ENCODE assay signal across 31 cellular contexts in the genomic region with DNA sequence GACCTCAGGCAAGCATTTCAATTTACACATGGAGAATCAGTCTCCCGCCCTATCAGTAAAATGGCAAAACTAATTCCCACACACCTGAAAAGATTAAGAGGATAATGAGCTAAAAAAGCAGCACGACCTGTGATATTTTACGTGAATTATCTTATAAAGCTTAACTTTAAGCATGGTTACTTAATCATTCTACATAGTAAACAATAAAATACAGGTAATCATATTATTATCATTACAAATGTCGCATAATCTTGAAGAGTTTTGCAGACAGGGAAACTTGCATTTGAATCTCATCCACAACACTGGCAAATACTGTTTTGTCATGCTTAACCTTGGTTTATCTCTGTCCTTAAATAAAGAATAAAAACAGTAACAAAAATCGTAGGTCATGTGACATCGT.
A peak's percentile ranks its signal among the peaks of the same experiment; 100 is the strongest.
DNase-seq lines count a peak whose midpoint lies in the region; ATAC-seq, FAIRE-seq and TF ChIP-seq lines count a peak whose summit lies in the region.
"Had no signal": no experiment of that assay in that cellular context is flagged by ENCODE, and none has a peak within 500 bp of the region (broad histone marks: within the 10 kb centered on the region; RNA-seq: fewer than 3 reads in every experiment).

No MANE protein-coding gene starts in this region.

- H3K27me3 ChIP-seq in HepG2 (ENCODE audit: control insufficient read depth in 1 of 2, insufficient read depth in 2 of 2, low read length in 2 of 2) = no peaks in the 10 kb centered on the region
- H3K27me3 ChIP-seq in right lobe of liver = no peaks in the 10 kb centered on the region
- no peaks in the 10 kb centered on the region for H3K27me3 ChIP-seq in K562 (ENCODE audit: control insufficient read depth in 2 of 2, insufficient read depth in 2 of 2, low read length in 2 of 2)
- H3K27me3 ChIP-seq: BE2C; BLaER1; BLaER1 treated with 17β-estradiol and CSF1 and Interleukin-3, amounts not matched to agents 10 nM and 100 nM had no signal

- in situ Hi-C loops in HepG2 (cut with HindIII; ENCODE audit: extremely low pct_ligation_motif_present, low pct_unique_long_range_greater_than_20kb) (no loop called here), K562 (cut with MboI) (no loop called here)

- ATAC-seq in HepG2 = no peak
- no peak for ATAC-seq in right lobe of liver
- no peak for ATAC-seq in K562
- ATAC-seq: A549; CD8-positive, alpha-beta T cell had no signal

- no peaks in the 10 kb centered on the region for H3K4me1 ChIP-seq in HepG2 (ENCODE audit: insufficient read depth, low read length)
- H3K4me1 ChIP-seq in right lobe of liver = no peaks in the 10 kb centered on the region
- H3K4me1 ChIP-seq in K562 (replicated peaks in 1 of 2; ENCODE audit: control insufficient read depth in 2 of 2, insufficient read depth in 2 of 2, low read length in 2 of 2) = no peaks in the 10 kb centered on the region
- H3K4me1 ChIP-seq: A549; BE2C; BLaER1; BLaER1 treated with 17β-estradiol and CSF1 and Interleukin-3, amounts not matched to agents 10 nM and 100 nM; Caco-2 had no signal

- H4K20me1 ChIP-seq in HepG2 (ENCODE audit: insufficient read depth, low read length) = no peaks in the 10 kb centered on the region
- no peaks in the 10 kb centered on the region for H4K20me1 ChIP-seq in K562 (replicated peaks; ENCODE audit: control insufficient read depth, insufficient read depth, low read length)
- H4K20me1 ChIP-seq: BLaER1; BLaER1 treated with 17β-estradiol and CSF1 and Interleukin-3, amounts not matched to agents 10 nM and 100 nM had no signal

- H3K36me3 ChIP-seq in HepG2 (replicated peaks in 1 of 2; ENCODE audit: control insufficient read depth in 1 of 2, insufficient read depth in 2 of 2, low read length in 2 of 2) = no peaks in the 10 kb centered on the region
- no peaks in the 10 kb centered on the region for H3K36me3 ChIP-seq in right lobe of liver
- H3K36me3 ChIP-seq in K562 (ENCODE audit: control insufficient read depth, insufficient read depth, low read length) = peaks cover 79% of the 10 kb centered on the region
- H3K36me3 ChIP-seq: BE2C; BLaER1; BLaER1 treated with 17β-estradiol and CSF1 and Interleukin-3, amounts not matched to agents 10 nM and 100 nM had no signal

- H3K4me3 ChIP-seq in HepG2 (replicated peaks in 1 of 3; ENCODE audit: insufficient read depth in 1 of 3, low read depth in 2 of 3, low read length in 3 of 3) (no peak overlapping the region), right lobe of liver (no peak overlapping the region), K562 (no peak overlapping the region)
- H3K4me3 ChIP-seq: A549; BLaER1; BLaER1 treated with 17β-estradiol and CSF1 and Interleukin-3, amounts not matched to agents 10 nM and 100 nM had no signal

- H3K4me2 ChIP-seq in HepG2 (ENCODE audit: low read depth, low read length) = no peak overlapping the region
- H3K4me2 ChIP-seq in K562 (ENCODE audit: insufficient read depth, low read length) = no peak overlapping the region
- H3K4me2 ChIP-seq: A549; BLaER1; BLaER1 treated with 17β-estradiol and CSF1 and Interleukin-3, amounts not matched to agents 10 nM and 100 nM had no signal

- H3K27ac ChIP-seq in HepG2 (ENCODE audit: extremely low read length, insufficient read depth, low read length) (no peak overlapping the region), right lobe of liver (no peak overlapping the region), K562 (ENCODE audit: extremely low read depth, low read depth, low read length) (no peak overlapping the region)
- H3K27ac ChIP-seq: 22Rv1; A549; BLaER1; BLaER1 treated with 17β-estradiol and CSF1 and Interleukin-3, amounts not matched to agents 10 nM and 100 nM; C4-2B had no signal

- no peak overlapping the region for H2AFZ ChIP-seq in HepG2 (ENCODE audit: low read length)
- no peak overlapping the region for H2AFZ ChIP-seq in K562 (ENCODE audit: low read depth, low read length)

- WGBS in HepG2 (ENCODE audit: low lambda C conversion rate) = 3% methylated on average over 6 of the region's 6 CpGs
- WGBS in right lobe of liver (ENCODE audit: insufficient coverage, low coverage, low lambda C conversion rate, missing lambda C conversion rate) = 49% methylated on average over 6 of the region's 6 CpGs
- WGBS in K562 (ENCODE audit: insufficient coverage, low coverage, missing lambda C conversion rate) = 92% methylated on average over 6 of the region's 6 CpGs

- BruUV-seq in HepG2 (replicated peaks; lab: Mats Ljungman, UMichigan) = no TSS peak
- BruUV-seq in K562 (replicated peaks; lab: Mats Ljungman, UMichigan) = no TSS peak

- POLR2A ChIA-PET in HepG2 (lab: Yijun Ruan, JAX) = no interaction called here
- POLR2A ChIA-PET in K562 (lab: Yijun Ruan, JAX) = interaction anchor here (1.6 kb wide), 1 partner anchor 23 kb away, joined by 3 read pairs; no protein-coding TSS in a partner anchor

- H3K9me3 ChIP-seq in HepG2 (ENCODE audit: low read length) (no peaks in the 10 kb centered on the region), right lobe of liver (no peaks in the 10 kb centered on the region), K562 (replicated peaks; ENCODE audit: control insufficient read depth, insufficient read depth, low read depth, low read length) (no peaks in the 10 kb centered on the region)
- H3K9me3 ChIP-seq: A549, BE2C, BLaER1, Caco-2 had no signal

- TF ChIP-seq RAD21 in HepG2 (CRISPR knock-in tag; IDR thresholded peaks at IDR 0.05) (no peak), K562 (CRISPR knock-in tag; conservative IDR thresholded peaks at IDR 0.05 in 1 of 2, IDR thresholded peaks at IDR 0.05 in 1 of 2) (no peak)

- TF ChIP-seq CTCF in HepG2 (CRISPR knock-in tag; IDR thresholded peaks at IDR 0.05) (no peak), right lobe of liver (IDR thresholded peaks at IDR 0.05) (no peak), K562 (IDR thresholded peaks at IDR 0.05 in 2 of 3, conservative IDR thresholded peaks at IDR 0.05 in 1 of 3; ENCODE audit: insufficient read depth in 2 of 3, low read depth in 1 of 3, low read length in 3 of 3) (no peak)

- intact Hi-C loops in HepG2 (cut with micrococcal nuclease; ENCODE audit: unreplicated experiment) = no loop called here
- intact Hi-C loops in right lobe of liver (cut with DNase I) = no loop called here
- intact Hi-C loops in K562 (cut with micrococcal nuclease) = no loop called here

- CTCF ChIA-PET in HepG2 (lab: Yijun Ruan, JAX; ENCODE audit: low intra/inter-chr PET ratio, low total read pairs) (no interaction called here), K562 (lab: Yijun Ruan, JAX; ENCODE audit: low intra/inter-chr PET ratio) (no interaction called here)

- H3K9me1 ChIP-seq in K562 (ENCODE audit: control insufficient read depth, insufficient read depth, low read length) = no peaks in the 10 kb centered on the region

- FAIRE-seq in HepG2 (lab: Jason Lieb, UNC) (no peak), K562 (lab: Jason Lieb, UNC) (no peak)
- FAIRE-seq: A204.1, A549, D721Med had no signal

- TF ChIP-seq POLR2A in HepG2 (IDR thresholded peaks at IDR 0.05; ENCODE audit: insufficient read depth in 1 of 2, low read depth in 2 of 2, low read length in 2 of 2) (no peak), right lobe of liver (IDR thresholded peaks at IDR 0.05) (no peak), K562 (conservative IDR thresholded peaks at IDR 0.05) (no peak)

- no peaks in the 10 kb centered on the region for H3K79me2 ChIP-seq in HepG2 (ENCODE audit: insufficient read depth, low read length)
- H3K79me2 ChIP-seq in K562 (ENCODE audit: control insufficient read depth, insufficient read depth, low read length) = peaks cover 3% of the 10 kb centered on the region; the same call in 1 of the 3 replicates

- H3K9ac ChIP-seq in HepG2 (ENCODE audit: insufficient read depth, low read depth, low read length) (no peak overlapping the region), K562 (ENCODE audit: insufficient read depth in 1 of 2, low read depth in 2 of 2, low read length in 2 of 2) (no peak overlapping the region)
- H3K9ac ChIP-seq: BLaER1; BLaER1 treated with 17β-estradiol and CSF1 and Interleukin-3, amounts not matched to agents 10 nM and 100 nM had no signal

- TF ChIP-seq EP300 in HepG2 (IDR thresholded peaks at IDR 0.05; ENCODE audit: low read depth in 2 of 2, low read length in 2 of 2) (no peak), HepG2 (CRISPR knock-in tag; IDR thresholded peaks at IDR 0.05; ENCODE audit: borderline replicate concordance) (no peak), K562 (IDR thresholded peaks at IDR 0.05; ENCODE audit: low read length) (no peak)

- DNase-seq in HepG2 (ENCODE audit: low spot score) (no peak), right lobe of liver (no peak), K562 (ENCODE audit: extremely low read depth in 1 of 4, low spot score in 3 of 4) (no peak), DMS 273 (lab: John Stamatoyannopoulos, UW; ENCODE audit: unreplicated experiment) (no peak)
- DNase-seq: 8988T; ACHN; AML-193; BE2C; C1 segment of cervical spinal cord; Caco-2; Calu3; CD4-positive, alpha-beta memory T cell; CD4-positive, alpha-beta T cell; CD4-positive, CD25-positive, alpha-beta regulatory T cell; CD8-positive, alpha-beta memory T cell; CD8-positive, alpha-beta T cell; COR-L47; DMS 273 treated with DMSO at 0.1 percent for 48 hours; DMS153; DMS53; DMS79; DMS79 treated with DMSO at 0.1 percent for 48 hours; DND-41; EL had no signal

TF ChIP-seq in HepG2, 621 proteins besides CTCF, POLR2A, EP300 and RAD21:
- TF ChIP-seq TBL1XR1 (IDR thresholded peaks at IDR 0.05; ENCODE audit: borderline replicate concordance, low read length, partially characterized antibody) = no peak
- 0 out of 2 replicates have a peak, but pooled peaks have one; percentile 4 for TF ChIP-seq RAD51 (IDR thresholded peaks at IDR 0.05; ENCODE audit: borderline replicate concordance)
- TF ChIP-seq, protein P1, sequence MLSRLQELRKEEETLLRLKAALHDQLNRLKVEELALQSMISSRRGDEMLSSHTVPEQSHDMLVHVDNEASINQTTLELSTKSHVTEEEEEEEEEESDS (CRISPR knock-in tag; IDR thresholded peaks at IDR 0.05; ENCODE audit: borderline replicate concordance) = no peak

TF ChIP-seq in K562, 482 proteins besides CTCF, POLR2A, EP300 and RAD21 (continues in another document):
- no peak for TF ChIP-seq PHTF2 (CRISPR knock-in tag; IDR thresholded peaks at IDR 0.05)
- TF ChIP-seq, protein P2, sequence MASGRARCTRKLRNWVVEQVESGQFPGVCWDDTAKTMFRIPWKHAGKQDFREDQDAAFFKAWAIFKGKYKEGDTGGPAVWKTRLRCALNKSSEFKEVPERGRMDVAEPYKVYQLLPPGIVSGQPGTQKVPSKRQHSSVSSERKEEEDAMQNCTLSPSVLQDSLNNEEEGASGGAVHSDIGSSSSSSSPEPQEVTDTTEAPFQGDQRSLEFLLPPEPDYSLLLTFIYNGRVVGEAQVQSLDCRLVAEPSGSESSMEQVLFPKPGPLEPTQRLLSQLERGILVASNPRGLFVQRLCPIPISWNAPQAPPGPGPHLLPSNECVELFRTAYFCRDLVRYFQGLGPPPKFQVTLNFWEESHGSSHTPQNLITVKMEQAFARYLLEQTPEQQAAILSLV (tag; IDR thresholded peaks at IDR 0.05) = no peak
- TF ChIP-seq PCBP1 (IDR thresholded peaks at IDR 0.05; ENCODE audit: low read depth, low read length, poor library complexity, severe bottlenecking) = no peak
- no peak for TF ChIP-seq ZNF354B (CRISPR knock-in tag; IDR thresholded peaks at IDR 0.05)
- no peak for TF ChIP-seq NR3C1 (CRISPR knock-in tag; IDR thresholded peaks at IDR 0.05)
